12 cellular contexts compared by ENCODE assay signal in genomic region chr17:68576811-68577551, GRCh38. TPM values are rescaled to one million over a fixed set of nuclear protein-coding genes. Genes with fewer than 3 reads are reported as not detected.
A peak's percentile ranks its signal among the peaks of the same experiment; 100 is the strongest.
DNase-seq lines count a peak whose midpoint lies in the region; ATAC-seq, FAIRE-seq and TF ChIP-seq lines count a peak whose summit lies in the region.
"Had no signal": no experiment of that assay in that cellular context is flagged by ENCODE, and none has a peak within 500 bp of the region (broad histone marks: within the 10 kb centered on the region; RNA-seq: fewer than 3 reads in every experiment).

No MANE protein-coding gene starts in this region.

- H3K18ac ChIP-seq in trophoblast cell (ENCODE audit: low read length): no peak overlapping the region

- H3K9ac ChIP-seq in trophoblast cell (ENCODE audit: low read length): no peak overlapping the region

- H4K8ac ChIP-seq in trophoblast cell (ENCODE audit: low read depth, low read length): no peak overlapping the region

- H3K36me3 ChIP-seq in trophoblast cell (ENCODE audit: control insufficient read depth in 1 of 2, insufficient read depth in 2 of 2, low read length in 2 of 2): no peaks in the 10 kb centered on the region
- no peaks in the 10 kb centered on the region for H3K36me3 ChIP-seq in tibial artery

- no peak overlapping the region for H2BK5ac ChIP-seq in trophoblast cell (ENCODE audit: low read depth, low read length, poor library complexity)

- TF ChIP-seq CTCF in fibroblast of the aortic adventitia (IDR thresholded peaks at IDR 0.05; ENCODE audit: insufficient read depth, low read length): peak; percentile 49
- no peak for TF ChIP-seq CTCF in tibial artery (IDR thresholded peaks at IDR 0.05)

- H3K4me2 ChIP-seq in trophoblast cell (ENCODE audit: low read length): peak overlapping the region; percentile 6

- H2AFZ ChIP-seq in trophoblast cell (ENCODE audit: insufficient read depth, low read length, poor library complexity): no peak overlapping the region

- peaks cover 10 to 24% of the 10 kb centered on the region in 2 experiments for H3K4me1 ChIP-seq in trophoblast cell (ENCODE audit: control insufficient read depth in 1 of 2, insufficient read depth in 2 of 2, low read length in 2 of 2)
- peaks cover 0 to 5% (median 0%) of the 10 kb centered on the region in 4 donors for H3K4me1 ChIP-seq in tibial artery

- no peak overlapping the region for H4K91ac ChIP-seq in trophoblast cell (ENCODE audit: low read depth, low read length)

- no CpG with 5 or more reads among the region's 8 CpGs for WGBS in trophoblast cell (ENCODE audit: extremely low coverage, insufficient coverage, insufficient read length)

- H3K4me3 ChIP-seq in fibroblast of the aortic adventitia (ENCODE audit: low read depth, low read length) (no peak overlapping the region), trophoblast cell (ENCODE audit: low read depth, low read length) (no peak overlapping the region), tibial artery (no peak overlapping the region)

- H3K14ac ChIP-seq in trophoblast cell (ENCODE audit: low read length): no peak overlapping the region

- H3K27ac ChIP-seq in trophoblast cell (ENCODE audit: low read depth, low read length) (peak overlapping the region; percentile 31), tibial artery (no peak overlapping the region)

- peaks cover 2% of the 10 kb centered on the region for H3K9me3 ChIP-seq in trophoblast cell (ENCODE audit: insufficient read depth, low read depth, low read length)
- H3K9me3 ChIP-seq in tibial artery: no peaks in the 10 kb centered on the region

- H4K12ac ChIP-seq in trophoblast cell (ENCODE audit: low read depth, low read length): no peak overlapping the region

- peaks cover 3% of the 10 kb centered on the region for H3K79me2 ChIP-seq in trophoblast cell (ENCODE audit: control insufficient read depth, insufficient read depth, low read length, poor library complexity)

- no peak overlapping the region for H2BK12ac ChIP-seq in trophoblast cell (ENCODE audit: low read length)

- no peak overlapping the region for H3K4ac ChIP-seq in trophoblast cell (ENCODE audit: low read depth, low read length)

- no peak overlapping the region for H2AK5ac ChIP-seq in trophoblast cell (ENCODE audit: low read length)

- no peak for ATAC-seq in HG02973 (IDR thresholded peaks at IDR 0.05; ENCODE audit: unreplicated experiment)
- ATAC-seq in HG03097 (IDR thresholded peaks at IDR 0.05; ENCODE audit: low FRiP score, unreplicated experiment): no peak

- peaks cover 3% of the 10 kb centered on the region for H3K79me1 ChIP-seq in trophoblast cell (ENCODE audit: low read length)

- no peak overlapping the region for H3K23ac ChIP-seq in trophoblast cell (ENCODE audit: low read length)

- DNase-seq in EL (peak; percentile 75), RPMI8226 (peak; percentile 55), fibroblast of the aortic adventitia (ENCODE audit: low read depth) (peak; percentile 92), trophoblast cell (peak; percentile 92 to 96), tibial artery (no peak), urothelium cell line (ENCODE audit: low spot score) (no peak)
- DNase-seq: caudate nucleus, COR-L47, NCI-H748 treated with DMSO at 0.1 percent for 48 hours, T-helper 1 cell had no signal

- no peaks in the 10 kb centered on the region for H3K27me3 ChIP-seq in trophoblast cell (ENCODE audit: insufficient read depth, low read length)
- H3K27me3 ChIP-seq in tibial artery: no peaks in the 10 kb centered on the region

- no peak for FAIRE-seq in urothelium cell line (lab: Jason Lieb, UNC)

- H2BK120ac ChIP-seq in trophoblast cell (ENCODE audit: insufficient read depth, low read length, poor library complexity): no peak overlapping the region

- intact Hi-C loops in tibial artery (cut with DNase I; ENCODE audit: low total_unique reads): no loop called here

RNA-seq across cellular contexts. Expression of gene FAM20A, which starts 24.2 kb away (rescaled TPM):
- total RNA-seq in fibroblast of the aortic adventitia (ENCODE audit: low replicate concordance): 10.5 and 37.0 TPM in 2 replicates
- polyA plus RNA-seq in trophoblast cell (2013): 15.7 and 19.5 TPM in 2 replicates

Comparison
In these comparisons a context has a peak if more than half of its experiments do, and no peak if none do; other contexts are left out.
1. DNase-seq: peak in EL (single experiment), RPMI8226 (single experiment), fibroblast of the aortic adventitia (single experiment) and trophoblast cell (2 of 2); none in tibial artery (0 of 2) and urothelium cell line (single experiment).